In genomic region chr9:132663120-132663519, GRCh38 we compare ENCODE assay signal across 18 cellular contexts. TPM values are rescaled to one million over a fixed set of nuclear protein-coding genes. Genes with fewer than 3 reads are reported as not detected.
DNase-seq lines count a peak whose midpoint lies in the region; ATAC-seq lines count a peak whose summit lies in the region.
"Had no signal": no experiment of that assay in that cellular context is flagged by ENCODE, and none has a peak within 500 bp of the region (broad histone marks: within the 10 kb centered on the region; RNA-seq: fewer than 3 reads in every experiment).

No MANE protein-coding gene starts in this region.

- H3K27ac ChIP-seq in HUES64 (ENCODE audit: low read depth, low read length), result peak overlapping the region; percentile 3; the same call in 1 of the 2 replicates
- H3K27ac ChIP-seq in mesendoderm (ENCODE audit: low read depth, low read length), result no peak overlapping the region

- ATAC-seq in GM18867 (IDR thresholded peaks at IDR 0.05; ENCODE audit: unreplicated experiment) (no peak), HG02938 (IDR thresholded peaks at IDR 0.05; ENCODE audit: unreplicated experiment) (no peak)

- no peaks in the 10 kb centered on the region for H3K27me3 Mint-ChIP-seq in immature natural killer cell (ENCODE audit: low read depth in 3 of 3)
- H3K27me3 Mint-ChIP-seq: CD4-positive, alpha-beta memory T cell; IgD-negative memory B cell had no signal

- peaks cover 41% of the 10 kb centered on the region for H3K79me2 ChIP-seq in mesendoderm (ENCODE audit: control insufficient read depth, insufficient read depth, low read length)

- no peak overlapping the region for H3K23ac ChIP-seq in mesendoderm (ENCODE audit: low read length)

- H3K27me3 ChIP-seq in HUES64 (ENCODE audit: insufficient read depth, low read length), result no peaks in the 10 kb centered on the region
- no peaks in the 10 kb centered on the region for H3K27me3 ChIP-seq in endocrine pancreas (ENCODE audit: control insufficient read depth, insufficient read depth, low read length)
- no peaks in the 10 kb centered on the region for H3K27me3 ChIP-seq in mesendoderm (ENCODE audit: insufficient read depth, low read length, poor library complexity)

- no peaks in the 10 kb centered on the region for H3K9me3 ChIP-seq in HUES64 (ENCODE audit: insufficient read depth, low read depth, low read length)
- H3K9me3 ChIP-seq in endocrine pancreas (ENCODE audit: control insufficient read depth, low read length), result no peaks in the 10 kb centered on the region

- H3K4me1 ChIP-seq in HUES64 (ENCODE audit: insufficient read depth, low read length), result peaks cover 27% of the 10 kb centered on the region
- H3K4me1 ChIP-seq in endocrine pancreas (ENCODE audit: control insufficient read depth, insufficient read depth, low read length), result peaks cover 5% of the 10 kb centered on the region
- H3K4me1 ChIP-seq in mesendoderm (ENCODE audit: control insufficient read depth, low read depth, low read length), result no peaks in the 10 kb centered on the region

- peaks cover 5 to 8% of the 10 kb centered on the region in 2 donors for H3K4me1 Mint-ChIP-seq in immature natural killer cell

- peaks cover 16% of the 10 kb centered on the region for H3K79me1 ChIP-seq in mesendoderm (ENCODE audit: low read length)

- no peak overlapping the region for H2BK5ac ChIP-seq in mesendoderm (ENCODE audit: low read length)

- no peak overlapping the region for H2BK15ac ChIP-seq in mesendoderm (replicated peaks; ENCODE audit: low read depth)

- WGBS in HUES64, result 32% methylated on average over 11 of the region's 11 CpGs
- WGBS in mesendoderm (ENCODE audit: extremely low coverage, insufficient coverage, low lambda C conversion rate), result no CpG with 5 or more reads among the region's 11 CpGs

- no peak overlapping the region for H2BK120ac ChIP-seq in mesendoderm (ENCODE audit: low read depth, low read length)

- peaks cover 0 to 22% (median 14%) of the 10 kb centered on the region in 3 donors for H3K36me3 Mint-ChIP-seq in immature natural killer cell
- H3K36me3 Mint-ChIP-seq: IgD-negative memory B cell had no signal

- no peaks in the 10 kb centered on the region for H3K9me3 Mint-ChIP-seq in immature natural killer cell
- H3K9me3 Mint-ChIP-seq: CD4-positive, alpha-beta memory T cell; IgD-negative memory B cell had no signal

- no peak overlapping the region; the same call in 1 of the 2 replicates for H3K4me3 ChIP-seq in HUES64 (ENCODE audit: low read length)
- peak overlapping the region; percentile 55 for H3K4me3 ChIP-seq in endocrine pancreas (ENCODE audit: control insufficient read depth, insufficient read depth, low read length)
- H3K4me3 ChIP-seq in mesendoderm (ENCODE audit: low read length), result no peak overlapping the region

- H3K4me2 ChIP-seq in mesendoderm (ENCODE audit: low read length), result no peak overlapping the region

- no peak overlapping the region for H4K8ac ChIP-seq in mesendoderm (ENCODE audit: low read depth, low read length)

- no peak overlapping the region for H2AK5ac ChIP-seq in mesendoderm (ENCODE audit: low read length)

- no peak overlapping the region for H3K4ac ChIP-seq in mesendoderm (ENCODE audit: low read depth, low read length)

- H3K36me3 ChIP-seq in HUES64 (ENCODE audit: insufficient read depth, low read length) (peaks cover 55% of the 10 kb centered on the region), endocrine pancreas (ENCODE audit: control insufficient read depth, insufficient read depth, low read length) (no peaks in the 10 kb centered on the region), mesendoderm (ENCODE audit: control insufficient read depth, insufficient read depth, low read length) (peaks cover 2% of the 10 kb centered on the region)

- H4K5ac ChIP-seq in mesendoderm (ENCODE audit: low read length), result no peak overlapping the region

- H3K4me3 Mint-ChIP-seq in immature natural killer cell, result no peak overlapping the region
- H3K4me3 Mint-ChIP-seq: CD4-positive, alpha-beta memory T cell; IgD-negative memory B cell had no signal

- DNase-seq in ELF-1 (ENCODE audit: low read depth, low spot score), result peak; percentile 36
- DNase-seq in mesendoderm, result peak; percentile 55
- no peak for DNase-seq in immature natural killer cell
- no peak for DNase-seq in mucosa of gallbladder (ENCODE audit: low spot score)
- DNase-seq: Calu3; CD4-positive, alpha-beta memory T cell; DMS53; NCI-H1105 treated with DMSO at 0.1 percent for 48 hours; NCI-H1694 treated with DMSO at 0.1 percent for 48 hours; NCI-H2107; NCI-H748 treated with DMSO at 0.1 percent for 48 hours; RPMI8226; SIG-M5 had no signal

- H3K56ac ChIP-seq in mesendoderm (ENCODE audit: low read length), result no peak overlapping the region

- H3K18ac ChIP-seq in mesendoderm (ENCODE audit: low read length), result no peak overlapping the region

- H3K9ac ChIP-seq in HUES64 (ENCODE audit: low read depth, low read length) (0 out of 2 replicates have a peak overlapping the region, but pooled peaks have one; percentile 13), endocrine pancreas (ENCODE audit: control insufficient read depth, insufficient read depth, low read length) (no peak overlapping the region), mesendoderm (ENCODE audit: low read length) (no peak overlapping the region)

- no peak overlapping the region for H3K27ac Mint-ChIP-seq in immature natural killer cell
- H3K27ac Mint-ChIP-seq: CD4-positive, alpha-beta memory T cell; IgD-negative memory B cell had no signal

RNA-seq across cellular contexts. Expression of gene DDX31, which starts 6.7 kb away (rescaled TPM):
- polyA plus RNA-seq in HUES64 (2013, experiment 1 of 2), result 20.9 TPM
- 16.4 TPM for polyA plus RNA-seq in HUES64 (2013, experiment 2 of 2)
- 25.4 TPM for polyA plus RNA-seq in mesendoderm (2013, experiment 1 of 2)
- 24.9 TPM for polyA plus RNA-seq in mesendoderm (2013, experiment 2 of 2)
- 1 to 10 TPM; 2.1 to 6.4 (median 4.1) TPM for polyA plus RNA-seq in immature natural killer cell
- total RNA-seq in mucosa of gallbladder, result 11.3 TPM

RNA-seq across cellular contexts. Expression of gene GTF3C4, which starts 7.1 kb away (rescaled TPM):
- polyA plus RNA-seq in HUES64 (2013, experiment 1 of 2), result 29.3 TPM
- polyA plus RNA-seq in HUES64 (2013, experiment 2 of 2), result 28.4 TPM
- 27.4 TPM for polyA plus RNA-seq in mesendoderm (2013, experiment 1 of 2)
- polyA plus RNA-seq in mesendoderm (2013, experiment 2 of 2), result 26.7 TPM
- polyA plus RNA-seq in immature natural killer cell, result 1 to 10 TPM; 2.1 to 4.4 (median 3.3) TPM
- total RNA-seq in mucosa of gallbladder, result 16.3 TPM

Comparison
In these comparisons a context has a peak if more than half of its experiments do, and no peak if none do; other contexts are left out.
1. DNase-seq: peak in ELF-1 (single experiment) and mesendoderm (single experiment); none in immature natural killer cell (0 of 3) and mucosa of gallbladder (single experiment).